In the genomic region with DNA sequence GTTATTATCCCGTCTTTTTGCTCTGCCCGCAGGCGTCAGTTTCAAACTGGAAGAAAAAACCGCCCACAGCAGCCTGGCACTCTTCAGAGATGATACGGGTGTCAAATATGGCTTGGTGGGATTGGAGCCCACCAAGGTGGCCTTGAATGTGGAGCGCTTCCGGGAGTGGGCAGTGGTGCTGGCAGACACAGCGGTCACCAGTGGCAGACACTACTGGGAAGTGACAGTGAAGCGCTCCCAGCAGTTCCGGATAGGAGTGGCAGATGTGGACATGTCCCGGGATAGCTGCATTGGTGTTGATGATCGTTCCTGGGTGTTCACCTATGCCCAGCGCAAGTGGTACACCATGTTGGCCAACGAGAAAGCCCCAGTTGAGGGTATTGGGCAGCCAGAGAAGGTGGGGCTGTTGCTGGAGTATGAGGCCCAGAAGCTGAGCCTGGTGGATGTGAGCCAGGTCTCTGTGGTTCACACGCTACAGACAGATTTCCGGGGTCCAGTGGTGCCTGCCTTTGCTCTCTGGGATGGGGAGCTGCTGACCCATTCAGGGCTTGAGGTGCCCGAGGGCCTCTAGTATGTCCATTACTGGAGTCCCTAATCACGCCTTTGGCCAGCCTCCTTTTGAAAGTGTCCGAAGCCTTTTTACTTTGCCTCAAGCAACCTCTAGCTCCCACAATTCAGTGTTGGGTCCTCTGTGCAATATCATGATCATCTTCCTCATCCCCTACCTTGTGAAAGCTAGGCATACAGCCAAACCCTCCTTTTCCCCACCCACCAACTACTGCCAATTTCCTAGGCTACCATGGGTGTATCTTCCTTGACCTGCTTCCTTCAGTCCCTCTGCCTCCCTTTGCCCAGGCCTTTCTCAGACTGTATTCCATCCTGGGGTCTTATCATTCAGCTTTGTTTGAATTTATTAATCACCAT, we compare ENCODE assay signal across 8 cellular contexts. TPM values are rescaled to one million over a fixed set of nuclear protein-coding genes. Genes with fewer than 3 reads are reported as not detected.
DNase-seq lines count a peak whose midpoint lies in the region; ATAC-seq lines count a peak whose summit lies in the region.

No MANE protein-coding gene starts in this region.

- H3K4me3 Mint-ChIP-seq in CD8-positive, alpha-beta memory T cell, result peak overlapping the region; percentile 95 to 98 (median 96)
- H3K4me3 Mint-ChIP-seq in activated naive CD8-positive, alpha-beta T cell treated with anti-CD3 and anti-CD28 coated beads, Interleukin-2, amount 10 ng/mL, durations not matched to agents 7 days and 5 days, result peak overlapping the region; percentile 94

- POLR2A ChIA-PET in CD8-positive, alpha-beta memory T cell (lab: Charles Lee), result interaction anchor here (0.7 to 2.0 kb wide), 8 partner anchors 19 to 365 kb away, joined by 3 to 12 read pairs (median 4); a partner anchor contains a TSS
- POLR2A ChIA-PET in activated naive CD8-positive, alpha-beta T cell treated with anti-CD3 and anti-CD28 coated beads, Interleukin-2, amount 10 ng/mL, durations not matched to agents 7 days and 5 days (lab: Charles Lee), result interaction anchor here (0.5 to 2.1 kb wide), 2 partner anchors 20 to 307 kb away, joined by 5 to 9 read pairs; a partner anchor contains a TSS

- H3K36me3 Mint-ChIP-seq in CD8-positive, alpha-beta memory T cell, result peaks cover 0 to 26% (median 1%) of the 10 kb centered on the region in 3 donors
- peaks cover 10% of the 10 kb centered on the region for H3K36me3 Mint-ChIP-seq in activated naive CD8-positive, alpha-beta T cell treated with anti-CD3 and anti-CD28 coated beads, Interleukin-2, amount 10 ng/mL, durations not matched to agents 7 days and 5 days

- CTCF ChIA-PET in CD8-positive, alpha-beta memory T cell (lab: Charles Lee), result interaction anchor here (1.0 to 1.7 kb wide), 4 partner anchors 19 to 279 kb away, joined by 3 to 8 read pairs (median 3); a partner anchor contains a TSS

- no peak for ATAC-seq in activated naive CD8-positive, alpha-beta T cell treated with anti-CD3 and anti-CD28 coated beads, Interleukin-2, amount 10 ng/mL, durations not matched to agents 7 days and 5 days (ENCODE audit: low read depth)

- H3K36me3 ChIP-seq in CD8-positive, alpha-beta memory T cell (ENCODE audit: insufficient read depth, low read length), result no peaks in the 10 kb centered on the region
- H3K36me3 ChIP-seq in iPS-18a (ENCODE audit: control insufficient read depth, low read depth, low read length), result peaks cover 24% of the 10 kb centered on the region

- H3K4me1 Mint-ChIP-seq in CD8-positive, alpha-beta memory T cell, result peaks cover 21 to 50% (median 40%) of the 10 kb centered on the region in 3 donors
- peaks cover 22% of the 10 kb centered on the region for H3K4me1 Mint-ChIP-seq in activated naive CD8-positive, alpha-beta T cell treated with anti-CD3 and anti-CD28 coated beads, Interleukin-2, amount 10 ng/mL, durations not matched to agents 7 days and 5 days

- H3K4me3 ChIP-seq in CD8-positive, alpha-beta memory T cell (ENCODE audit: low read length), result peak overlapping the region; percentile 100
- peak overlapping the region; percentile 98 for H3K4me3 ChIP-seq in Jurkat, Clone E6-1 (ENCODE audit: low read length)
- peak overlapping the region; percentile 100 for H3K4me3 ChIP-seq in iPS-18a (ENCODE audit: low read length)

- peak overlapping the region; percentile 94 to 99 (median 98) for H3K27ac Mint-ChIP-seq in CD8-positive, alpha-beta memory T cell
- peak overlapping the region; percentile 97 for H3K27ac Mint-ChIP-seq in activated naive CD8-positive, alpha-beta T cell treated with anti-CD3 and anti-CD28 coated beads, Interleukin-2, amount 10 ng/mL, durations not matched to agents 7 days and 5 days

- H3K9me3 Mint-ChIP-seq in CD8-positive, alpha-beta memory T cell, result no peaks in the 10 kb centered on the region
- H3K9me3 Mint-ChIP-seq in activated naive CD8-positive, alpha-beta T cell treated with anti-CD3 and anti-CD28 coated beads, Interleukin-2, amount 10 ng/mL, durations not matched to agents 7 days and 5 days, result no peaks in the 10 kb centered on the region

- H3K27me3 ChIP-seq in CD8-positive, alpha-beta memory T cell (ENCODE audit: insufficient read depth, low read length, poor library complexity, severe bottlenecking), result no peaks in the 10 kb centered on the region
- no peaks in the 10 kb centered on the region for H3K27me3 ChIP-seq in iPS-18a (ENCODE audit: control insufficient read depth, insufficient read depth, low read length)

- peaks cover 12% of the 10 kb centered on the region for H3K4me1 ChIP-seq in CD8-positive, alpha-beta memory T cell (ENCODE audit: insufficient read depth, low read length)
- peaks cover 5% of the 10 kb centered on the region for H3K4me1 ChIP-seq in iPS-18a (ENCODE audit: control insufficient read depth, low read depth, low read length)

- H3K27ac ChIP-seq in CD8-positive, alpha-beta memory T cell (ENCODE audit: low read depth, low read length), result peak overlapping the region; percentile 94
- H3K27ac ChIP-seq in iPS-18a (ENCODE audit: low read length), result peak overlapping the region; percentile 99

- no peaks in the 10 kb centered on the region for H3K27me3 Mint-ChIP-seq in CD8-positive, alpha-beta memory T cell
- H3K27me3 Mint-ChIP-seq in activated naive CD8-positive, alpha-beta T cell treated with anti-CD3 and anti-CD28 coated beads, Interleukin-2, amount 10 ng/mL, durations not matched to agents 7 days and 5 days, result no peaks in the 10 kb centered on the region

- peak overlapping the region; percentile 100 for H3K9ac ChIP-seq in iPS-18a (ENCODE audit: low read length)

- H3K9me3 ChIP-seq in CD8-positive, alpha-beta memory T cell (ENCODE audit: low read length), result no peaks in the 10 kb centered on the region
- no peaks in the 10 kb centered on the region for H3K9me3 ChIP-seq in iPS-18a (ENCODE audit: control insufficient read depth, low read depth, low read length)

- no peak for DNase-seq in CD8-positive, alpha-beta memory T cell
- DNase-seq in Jurkat, Clone E6-1 (ENCODE audit: low read depth, low spot score), result no peak
- peak; percentile 32 for DNase-seq in activated naive CD8-positive, alpha-beta T cell treated with anti-CD3 and anti-CD28 coated beads, Interleukin-2, amount 10 ng/mL, durations not matched to agents 7 days and 5 days
- peak; percentile 1 for DNase-seq in stimulated activated CD8-positive, alpha-beta memory T cell treated with anti-CD3 and anti-CD28 coated beads, Interleukin-12 subunit alpha, Interleukin-12 subunit beta, amount 100 ng/mL, for 4 hours (ENCODE audit: low read depth)
- no peak for DNase-seq in hippocampal formation (lab: John Stamatoyannopoulos, UW)
- no peak for DNase-seq in mucosa of gallbladder (ENCODE audit: low spot score)
- DNase-seq in NOMO-1 (lab: John Stamatoyannopoulos, UW; ENCODE audit: unreplicated experiment in 2 of 2), result no peak

RNA-seq across cellular contexts. Expression of a gene that starts 0.9 kb away (rescaled TPM):
- total RNA-seq in CD8-positive, alpha-beta memory T cell, result 1 to 10 TPM; 3.7 to 3.9 TPM
- 1.1 TPM for polyA plus RNA-seq in CD8-positive, alpha-beta memory T cell
- 2.2 TPM for polyA plus RNA-seq in Jurkat, Clone E6-1 (2012; ENCODE audit: insufficient read depth, insufficient read length)
- 1 to 10 TPM; 3.9 to 4.1 TPM for total RNA-seq in activated naive CD8-positive, alpha-beta T cell treated with anti-CD3 and anti-CD28 coated beads, Interleukin-2, amount 10 ng/mL, durations not matched to agents 7 days and 5 days
- total RNA-seq in mucosa of gallbladder, result 4.0 TPM

RNA-seq across cellular contexts. Expression of a gene that starts 14.8 kb away (rescaled TPM):
- not detected for total RNA-seq in CD8-positive, alpha-beta memory T cell
- polyA plus RNA-seq in CD8-positive, alpha-beta memory T cell, result 0.07 TPM
- polyA plus RNA-seq in Jurkat, Clone E6-1 (2012; ENCODE audit: insufficient read depth, insufficient read length), result not detected
- total RNA-seq in activated naive CD8-positive, alpha-beta T cell treated with anti-CD3 and anti-CD28 coated beads, Interleukin-2, amount 10 ng/mL, durations not matched to agents 7 days and 5 days, result not detected
- total RNA-seq in mucosa of gallbladder, result not detected

RNA-seq across cellular contexts. Expression of a gene that starts 18.7 kb away (rescaled TPM):
- 1 to 10 TPM; 2.3 to 2.5 TPM for total RNA-seq in CD8-positive, alpha-beta memory T cell
- 3.2 TPM for polyA plus RNA-seq in CD8-positive, alpha-beta memory T cell
- not detected for polyA plus RNA-seq in Jurkat, Clone E6-1 (2012; ENCODE audit: insufficient read depth, insufficient read length)
- 1 to 10 TPM; 4.4 to 5.2 TPM for total RNA-seq in activated naive CD8-positive, alpha-beta T cell treated with anti-CD3 and anti-CD28 coated beads, Interleukin-2, amount 10 ng/mL, durations not matched to agents 7 days and 5 days
- total RNA-seq in mucosa of gallbladder, result 1.8 TPM

RNA-seq across cellular contexts. Expression of a gene that starts 20.0 kb away (rescaled TPM):
- total RNA-seq in CD8-positive, alpha-beta memory T cell, result 10 to 100 TPM; 61.9 to 64.1 TPM
- polyA plus RNA-seq in CD8-positive, alpha-beta memory T cell, result 3.9 TPM
- polyA plus RNA-seq in Jurkat, Clone E6-1 (2012; ENCODE audit: insufficient read depth, insufficient read length), result 93.6 TPM
- total RNA-seq in activated naive CD8-positive, alpha-beta T cell treated with anti-CD3 and anti-CD28 coated beads, Interleukin-2, amount 10 ng/mL, durations not matched to agents 7 days and 5 days, result 10 to 100 TPM; 40.1 to 47.1 TPM
- total RNA-seq in mucosa of gallbladder, result 13.0 TPM

RNA-seq across cellular contexts. Expression of a gene that starts 52.4 kb away (rescaled TPM):
- total RNA-seq in CD8-positive, alpha-beta memory T cell, result 1 to 10 TPM; 3.5 to 4.7 TPM
- 1.4 TPM for polyA plus RNA-seq in CD8-positive, alpha-beta memory T cell
- 3.8 TPM for polyA plus RNA-seq in Jurkat, Clone E6-1 (2012; ENCODE audit: insufficient read depth, insufficient read length)
- total RNA-seq in activated naive CD8-positive, alpha-beta T cell treated with anti-CD3 and anti-CD28 coated beads, Interleukin-2, amount 10 ng/mL, durations not matched to agents 7 days and 5 days, result 10 to 100 TPM; 10.3 to 14.5 TPM
- total RNA-seq in mucosa of gallbladder, result 49.6 TPM

Comparison
In these comparisons a context has a peak if more than half of its experiments do, and no peak if none do; other contexts are left out.
1. DNase-seq: peak in activated naive CD8-positive, alpha-beta T cell treated with anti-CD3 and anti-CD28 coated beads, Interleukin-2, amount 10 ng/mL, durations not matched to agents 7 days and 5 days (single experiment) and stimulated activated CD8-positive, alpha-beta memory T cell treated with anti-CD3 and anti-CD28 coated beads, Interleukin-12 subunit alpha, Interleukin-12 subunit beta, amount 100 ng/mL, for 4 hours (single experiment); none in CD8-positive, alpha-beta memory T cell (0 of 5), Jurkat, Clone E6-1 (single experiment), hippocampal formation (0 of 2), mucosa of gallbladder (single experiment) and NOMO-1 (0 of 2).
2. Peak in every context shown above with its lines, with median percentiles within 50 percentile points of each other: H3K4me3 ChIP-seq.